Comparison of ENCODE assay signal across 15 cellular contexts in genomic region chr14:69941768-69942742, GRCh38.
"Had no signal": no experiment of that assay in that cellular context is flagged by ENCODE, and none has a peak within 500 bp of the region (broad histone marks: within the 10 kb centered on the region; RNA-seq: fewer than 3 reads in every experiment).

No MANE protein-coding gene starts in this region.

- DNase-seq: activated CD4-positive, alpha-beta T cell treated with anti-CD3 and anti-CD28 coated beads, Interleukin-2, amount 10 ng/mL, durations not matched to agents 7 days and 5 days; activated CD8-positive, alpha-beta memory T cell treated with anti-CD3 and anti-CD28 coated beads, Interleukin-2, amount 50 U/mL, for 48 hours; activated gamma-delta T cell treated with Interleukin-2 at 50 U/mL for 16 hours; activated naive CD8-positive, alpha-beta T cell treated with anti-CD3 and anti-CD28 coated beads for 36 hours; activated T-cell treated with anti-CD3 and anti-CD28 coated beads, Interleukin-2, amount 50 U/mL, for 72 hours; amygdala; brain microvascular endothelial cell; effector CD8-positive, alpha-beta T cell; esophagus squamous epithelium; hippocampal formation; mesendoderm; sigmoid colon; stimulated activated CD4-positive, alpha-beta T cell treated with anti-CD3 and anti-CD28 coated beads, Interleukin-2, amount 100 ng/mL, for 24 hours; thyroid gland had no signal

- H3K4me3 Mint-ChIP-seq: activated CD4-positive, alpha-beta T cell treated with anti-CD3 and anti-CD28 coated beads, Interleukin-2, amount 10 ng/mL, durations not matched to agents 7 days and 5 days; activated naive CD8-positive, alpha-beta T cell treated with anti-CD3 and anti-CD28 coated beads for 36 hours; activated T-cell treated with anti-CD3 and anti-CD28 coated beads, Interleukin-2, amount 50 U/mL, for 72 hours; nephron had no signal

- H3K4me1 Mint-ChIP-seq: activated CD4-positive, alpha-beta T cell treated with anti-CD3 and anti-CD28 coated beads, Interleukin-2, amount 10 ng/mL, durations not matched to agents 7 days and 5 days; activated naive CD8-positive, alpha-beta T cell treated with anti-CD3 and anti-CD28 coated beads for 36 hours had no signal

- ATAC-seq: activated T-cell treated with anti-CD3 and anti-CD28 coated beads, Interleukin-2, amount 50 U/mL, for 72 hours had no signal

- H3K27ac Mint-ChIP-seq: activated CD4-positive, alpha-beta T cell treated with anti-CD3 and anti-CD28 coated beads, Interleukin-2, amount 10 ng/mL, durations not matched to agents 7 days and 5 days; activated naive CD8-positive, alpha-beta T cell treated with anti-CD3 and anti-CD28 coated beads for 36 hours; activated T-cell treated with anti-CD3 and anti-CD28 coated beads, Interleukin-2, amount 50 U/mL, for 72 hours had no signal
